In the genomic region with DNA sequence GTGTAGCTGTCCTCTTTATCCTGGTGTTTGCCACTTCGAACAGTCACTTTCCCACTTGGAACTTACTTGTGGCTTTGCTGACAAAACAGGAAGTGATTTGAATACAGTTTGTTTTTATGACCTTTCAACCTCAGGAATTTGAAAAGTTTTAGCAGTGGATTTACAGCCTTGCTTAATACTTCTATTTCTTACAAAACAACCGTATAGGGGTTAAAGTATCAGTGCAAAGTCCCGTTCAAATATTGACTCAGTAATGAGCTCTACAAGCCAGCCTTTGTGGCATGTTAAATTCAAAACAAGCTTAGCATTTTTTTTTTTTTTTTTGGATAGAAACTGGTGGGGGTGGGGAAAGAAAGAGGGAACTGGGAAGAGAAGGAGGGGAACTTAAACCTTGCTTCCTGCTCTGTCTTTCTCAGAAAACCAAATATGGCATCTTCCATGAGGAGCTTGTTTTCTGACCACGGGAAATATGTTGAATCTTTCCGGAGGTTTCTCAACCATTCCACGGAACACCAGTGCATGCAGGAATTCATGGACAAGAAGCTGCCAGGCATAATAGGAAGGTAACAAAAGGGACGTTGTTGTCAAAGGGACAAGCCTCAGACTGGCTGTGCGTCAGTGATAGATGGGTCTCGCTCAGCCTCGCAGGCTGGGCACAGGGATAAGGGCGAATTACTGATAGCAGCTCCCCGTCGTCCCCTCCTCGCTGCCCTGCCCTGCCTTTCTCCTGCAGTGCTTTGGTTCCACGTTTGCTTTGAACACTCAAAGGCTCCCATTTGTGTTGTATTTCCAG, we compare ENCODE assay signal across 9 cellular contexts. TPM values are rescaled to one million over a fixed set of nuclear protein-coding genes. Genes with fewer than 3 reads are reported as not detected.
DNase-seq lines count a peak whose midpoint lies in the region; ATAC-seq and TF ChIP-seq lines count a peak whose summit lies in the region.
"Had no signal": no experiment of that assay in that cellular context is flagged by ENCODE, and none has a peak within 500 bp of the region (broad histone marks: within the 10 kb centered on the region; RNA-seq: fewer than 3 reads in every experiment).

A gene (plus strand): TSS at position 408 of the 793 bp plus-strand sequence. CDS start 19 bp downstream, at position 427.

- H3K36me3 Mint-ChIP-seq in progenitor cell of endocrine pancreas (ENCODE audit: insufficient read depth) = peaks cover 12% of the 10 kb centered on the region

- no peaks in the 10 kb centered on the region for H3K27me3 Mint-ChIP-seq in progenitor cell of endocrine pancreas

- peaks cover 12% of the 10 kb centered on the region for H3K9me3 Mint-ChIP-seq in progenitor cell of endocrine pancreas (ENCODE audit: low read depth)

- no peak for TF ChIP-seq CTCF in progenitor cell of endocrine pancreas (IDR thresholded peaks at IDR 0.05; ENCODE audit: unreplicated experiment)

- H3K4me3 Mint-ChIP-seq in progenitor cell of endocrine pancreas (ENCODE audit: low read depth) = peak within 1 kb of the TSS; percentile 75
- H3K4me3 Mint-ChIP-seq: B cell had no signal

- ATAC-seq in left cardiac atrium (peak; percentile 67 to 73), GM21723 (IDR thresholded peaks at IDR 0.05; ENCODE audit: unreplicated experiment) (no peak)

- DNase-seq in NCI-H526 (lab: John Stamatoyannopoulos, UW) (peak; percentile 7 to 28), NCI-H526 treated with DMSO at 0.1 percent for 48 hours (lab: John Stamatoyannopoulos, UW) (no peak), amniotic stem cell (lab: John Stamatoyannopoulos, UW) (peak; percentile 1), left cardiac atrium (peak; percentile 39), progenitor cell of endocrine pancreas (ENCODE audit: low spot score, unreplicated experiment) (peak; percentile 29), activated gamma-delta T cell treated with Interleukin-2 at 50 U/mL for 16 hours (no peak), NCI-H524 (lab: John Stamatoyannopoulos, UW) (no peak)

- peaks cover 40% of the 10 kb centered on the region for H3K4me1 Mint-ChIP-seq in progenitor cell of endocrine pancreas (ENCODE audit: low read depth)
- H3K4me1 Mint-ChIP-seq: B cell had no signal

- H3K27ac Mint-ChIP-seq in progenitor cell of endocrine pancreas = peak within 1 kb of the TSS; percentile 99
- H3K27ac Mint-ChIP-seq: B cell had no signal

- intact Hi-C loops in left cardiac atrium (cut with DNase I) = no loop called here

RNA-seq across cellular contexts. Expression of the gene that starts here (rescaled TPM):
- total RNA-seq in left cardiac atrium = 10 to 100 TPM; 19.0 to 32.6 TPM
- 16.8 and 17.6 TPM in 2 replicates for total RNA-seq in progenitor cell of endocrine pancreas
- total RNA-seq: B cell had no signal

Comparison
In these comparisons a context has a peak if more than half of its experiments do, and no peak if none do; other contexts are left out.
1. DNase-seq: peak in NCI-H526 (2 of 2), amniotic stem cell (single experiment), left cardiac atrium (single experiment) and progenitor cell of endocrine pancreas (single experiment); none in NCI-H526 treated with DMSO at 0.1 percent for 48 hours (single experiment), activated gamma-delta T cell treated with Interleukin-2 at 50 U/mL for 16 hours (single experiment) and NCI-H524 (0 of 2).